In genomic region chr3:42519568-42519962, GRCh38 we compare ENCODE assay signal across 13 cellular contexts. TPM values are rescaled to one million over a fixed set of nuclear protein-coding genes. Genes with fewer than 3 reads are reported as not detected.
DNase-seq lines count a peak whose midpoint lies in the region; ATAC-seq and TF ChIP-seq lines count a peak whose summit lies in the region.
"Had no signal": no experiment of that assay in that cellular context is flagged by ENCODE, and none has a peak within 500 bp of the region (broad histone marks: within the 10 kb centered on the region; RNA-seq: fewer than 3 reads in every experiment).

No MANE protein-coding gene starts in this region.

- H3K27ac Mint-ChIP-seq in activated naive CD4-positive, alpha-beta T cell treated with anti-CD3 and anti-CD28 coated beads, Interleukin-2, amount 10 ng/mL, durations not matched to agents 7 days and 5 days, result peak overlapping the region; percentile 68
- H3K27ac Mint-ChIP-seq in activated CD4-positive, alpha-beta memory T cell treated with anti-CD3 and anti-CD28 coated beads for 36 hours, result peak overlapping the region; percentile 81
- peak overlapping the region; percentile 20 to 50 for H3K27ac Mint-ChIP-seq in effector memory CD8-positive, alpha-beta T cell
- H3K27ac Mint-ChIP-seq: activated B cell treated with CpG ODN at 0.5 μM for 24 hours had no signal

- no peak for DNase-seq in activated naive CD4-positive, alpha-beta T cell treated with anti-CD3 and anti-CD28 coated beads, Interleukin-2, amount 10 ng/mL, durations not matched to agents 7 days and 5 days
- no peak for DNase-seq in activated naive CD4-positive, alpha-beta T cell (lab: John Stamatoyannopoulos, UW)
- DNase-seq in activated CD4-positive, alpha-beta memory T cell treated with anti-CD3 and anti-CD28 coated beads for 36 hours, result peak; percentile 36
- DNase-seq in effector memory CD8-positive, alpha-beta T cell, result no peak
- no peak for DNase-seq in stimulated activated naive CD8-positive, alpha-beta T cell treated with anti-CD3 and anti-CD28 coated beads, Interleukin-15, Interleukin-2, amounts not matched to agents 100 U/mL and 50 U/mL, for 24 hours
- DNase-seq in erythroblast (lab: John Stamatoyannopoulos, UW) (no peak), head of caudate nucleus (no peak), NCI-H1048 (lab: John Stamatoyannopoulos, UW) (no peak)
- DNase-seq: activated B cell treated with CpG ODN at 0.5 μM for 24 hours, NCI-H1417 treated with DMSO at 0.1 percent for 48 hours, NCI-H748 treated with DMSO at 0.1 percent for 48 hours, OCI-M1, SIG-M5 had no signal

- H3K27me3 Mint-ChIP-seq in activated naive CD4-positive, alpha-beta T cell treated with anti-CD3 and anti-CD28 coated beads, Interleukin-2, amount 10 ng/mL, durations not matched to agents 7 days and 5 days, result no peaks in the 10 kb centered on the region
- H3K27me3 Mint-ChIP-seq in activated CD4-positive, alpha-beta memory T cell treated with anti-CD3 and anti-CD28 coated beads for 36 hours, result no peaks in the 10 kb centered on the region
- H3K27me3 Mint-ChIP-seq in effector memory CD8-positive, alpha-beta T cell, result no peaks in the 10 kb centered on the region
- H3K27me3 Mint-ChIP-seq: activated B cell treated with CpG ODN at 0.5 μM for 24 hours had no signal

- intact Hi-C loops in activated CD4-positive, alpha-beta memory T cell treated with anti-CD3 and anti-CD28 coated beads for 36 hours (cut with micrococcal nuclease), result loop anchor here (1.0 kb wide), 2 partner anchors 17 kb away; partner anchors contain the start of gene VIPR1
- intact Hi-C loops in head of caudate nucleus (cut with DNase I), result no loop called here

- H3K4me1 Mint-ChIP-seq in activated naive CD4-positive, alpha-beta T cell treated with anti-CD3 and anti-CD28 coated beads, Interleukin-2, amount 10 ng/mL, durations not matched to agents 7 days and 5 days, result peaks cover 45% of the 10 kb centered on the region
- peaks cover 29% of the 10 kb centered on the region for H3K4me1 Mint-ChIP-seq in activated CD4-positive, alpha-beta memory T cell treated with anti-CD3 and anti-CD28 coated beads for 36 hours (ENCODE audit: low read depth)
- H3K4me1 Mint-ChIP-seq in effector memory CD8-positive, alpha-beta T cell (ENCODE audit: low read depth in 2 of 2), result peaks cover 0 to 15% of the 10 kb centered on the region in 2 donors
- H3K4me1 Mint-ChIP-seq: activated B cell treated with CpG ODN at 0.5 μM for 24 hours had no signal

- POLR2A ChIA-PET in activated CD4-positive, alpha-beta memory T cell treated with anti-CD3 and anti-CD28 coated beads for 36 hours (lab: Charles Lee), result interaction anchor here (0.8 to 0.9 kb wide), 3 partner anchors 17 to 18 kb away, joined by 3 to 5 read pairs (median 3); partner anchors contain the start of gene VIPR1

- no peak for ATAC-seq in effector memory CD8-positive, alpha-beta T cell (replicated peaks)
- peak; percentile 91 for ATAC-seq in stimulated activated naive CD8-positive, alpha-beta T cell treated with anti-CD3 and anti-CD28 coated beads, Interleukin-15, Interleukin-2, amounts not matched to agents 100 U/mL and 50 U/mL, for 24 hours

- H3K36me3 Mint-ChIP-seq in activated naive CD4-positive, alpha-beta T cell treated with anti-CD3 and anti-CD28 coated beads, Interleukin-2, amount 10 ng/mL, durations not matched to agents 7 days and 5 days, result peaks cover 45% of the 10 kb centered on the region
- H3K36me3 Mint-ChIP-seq in activated CD4-positive, alpha-beta memory T cell treated with anti-CD3 and anti-CD28 coated beads for 36 hours, result peaks cover 2% of the 10 kb centered on the region
- H3K36me3 Mint-ChIP-seq in effector memory CD8-positive, alpha-beta T cell (ENCODE audit: insufficient read depth), result no peaks in the 10 kb centered on the region

- TF ChIP-seq POLR2A in erythroblast (IDR thresholded peaks at IDR 0.05; ENCODE audit: low read length), result no peak

- H3K9me3 Mint-ChIP-seq in activated naive CD4-positive, alpha-beta T cell treated with anti-CD3 and anti-CD28 coated beads, Interleukin-2, amount 10 ng/mL, durations not matched to agents 7 days and 5 days, result no peaks in the 10 kb centered on the region
- no peaks in the 10 kb centered on the region for H3K9me3 Mint-ChIP-seq in activated CD4-positive, alpha-beta memory T cell treated with anti-CD3 and anti-CD28 coated beads for 36 hours
- H3K9me3 Mint-ChIP-seq in effector memory CD8-positive, alpha-beta T cell, result no peaks in the 10 kb centered on the region
- H3K9me3 Mint-ChIP-seq: activated B cell treated with CpG ODN at 0.5 μM for 24 hours had no signal

- no peak overlapping the region for H3K4me3 Mint-ChIP-seq in activated naive CD4-positive, alpha-beta T cell treated with anti-CD3 and anti-CD28 coated beads, Interleukin-2, amount 10 ng/mL, durations not matched to agents 7 days and 5 days
- no peak overlapping the region for H3K4me3 Mint-ChIP-seq in activated CD4-positive, alpha-beta memory T cell treated with anti-CD3 and anti-CD28 coated beads for 36 hours
- H3K4me3 Mint-ChIP-seq in effector memory CD8-positive, alpha-beta T cell, result peak overlapping the region in 1 of 2 donors; percentile 54
- H3K4me3 Mint-ChIP-seq: activated B cell treated with CpG ODN at 0.5 μM for 24 hours had no signal

- CTCF ChIA-PET in activated naive CD4-positive, alpha-beta T cell treated with anti-CD3 and anti-CD28 coated beads, Interleukin-2, amount 10 ng/mL, durations not matched to agents 7 days and 5 days (lab: Charles Lee), result interaction anchor here (0.6 to 11.6 kb wide), 4 partner anchors 10 to 46 kb away, joined by 3 to 98 read pairs (median 4); no protein-coding TSS in a partner anchor
- CTCF ChIA-PET in activated CD4-positive, alpha-beta memory T cell treated with anti-CD3 and anti-CD28 coated beads for 36 hours (lab: Charles Lee), result interaction anchor here (1.3 to 2.1 kb wide), 6 partner anchors 12 to 28 kb away, joined by 4 to 13 read pairs (median 5); partner anchors contain the start of gene VIPR1

RNA-seq across cellular contexts. Expression of gene VIPR1, which starts 17.1 kb away (rescaled TPM):
- 1 to 10 TPM; 5.9 to 6.5 TPM for total RNA-seq in activated CD4-positive, alpha-beta memory T cell treated with anti-CD3 and anti-CD28 coated beads for 36 hours
